In genomic region chr4:7716322-7716721, GRCh38 we compare ENCODE assay signal across 28 cellular contexts.
DNase-seq lines count a peak whose midpoint lies in the region; ATAC-seq, FAIRE-seq and TF ChIP-seq lines count a peak whose summit lies in the region.
"Had no signal": no experiment of that assay in that cellular context is flagged by ENCODE, and none has a peak within 500 bp of the region (broad histone marks: within the 10 kb centered on the region; RNA-seq: fewer than 3 reads in every experiment).

No MANE protein-coding gene starts in this region.

- DNase-seq in bronchial epithelial cell (ENCODE audit: low read depth) (no peak), suprapubic skin (ENCODE audit: low spot score in 2 of 2) (no peak), middle frontal gyrus (ENCODE audit: extremely low spot score, low spot score) (no peak)
- DNase-seq in activated CD4-positive, CD25-positive, alpha-beta regulatory T cell treated with anti-CD3 and anti-CD28 coated beads, Interleukin-2, amount 50 U/mL, for 72 hours: no peak
- DNase-seq: 8988T; ACHN; BE2C; C1 segment of cervical spinal cord; CD4-positive, alpha-beta memory T cell; CD4-positive, CD25-positive, alpha-beta regulatory T cell; CD8-positive, alpha-beta memory T cell; COR-L47; DMS 273 treated with DMSO at 0.1 percent for 48 hours; DMS153; DMS53; DMS79; DND-41; EL; GDM1 had no signal

- H3K4me2 ChIP-seq in BLaER1: peak overlapping the region; percentile 39
- H3K4me2 ChIP-seq in BLaER1 treated with 17β-estradiol and CSF1 and Interleukin-3, amounts not matched to agents 10 nM and 100 nM: peak overlapping the region; percentile 17 to 93 (median 37); a peak in 18 of 22 replicates
- peak overlapping the region; percentile 66 for H3K4me2 ChIP-seq in OCI-LY3 (ENCODE audit: low read length)

- H3K4me1 ChIP-seq in BLaER1: peaks cover 51% of the 10 kb centered on the region
- peaks cover 21 to 62% (median 38%) of the 10 kb centered on the region in 10 experiments for H3K4me1 ChIP-seq in BLaER1 treated with 17β-estradiol and CSF1 and Interleukin-3, amounts not matched to agents 10 nM and 100 nM
- peaks cover 25% of the 10 kb centered on the region for H3K4me1 ChIP-seq in OCI-LY3 (ENCODE audit: low read length)
- peaks cover 3% of the 10 kb centered on the region for H3K4me1 ChIP-seq in suprapubic skin
- H3K4me1 ChIP-seq: BE2C had no signal

- TF ChIP-seq POLR2A in suprapubic skin (IDR thresholded peaks at IDR 0.05): no peak

- WGBS in suprapubic skin: 75% methylated on average over 3 of the region's 3 CpGs

- TF ChIP-seq EP300 in suprapubic skin (IDR thresholded peaks at IDR 0.05): no peak

- no peak overlapping the region for H2AFZ ChIP-seq in OCI-LY3 (ENCODE audit: low read depth, low read length)

- FAIRE-seq in bronchial epithelial cell (lab: Jason Lieb, UNC): peak; percentile 58
- FAIRE-seq: A204.1, GM12878, GM12892, GM18507, GM19239 had no signal

- H3K9me3 ChIP-seq in BLaER1 (no peaks in the 10 kb centered on the region), OCI-LY3 (ENCODE audit: insufficient read depth, low read length) (no peaks in the 10 kb centered on the region), suprapubic skin (no peaks in the 10 kb centered on the region)
- H3K9me3 ChIP-seq in BLaER1 treated with 17β-estradiol and CSF1 and Interleukin-3, amounts not matched to agents 10 nM and 100 nM (replicated peaks in 1 of 11): peaks cover 0 to 6% (median 4%) of the 10 kb centered on the region in 11 experiments; a peak in 10 of 22 replicates
- H3K9me3 ChIP-seq: BE2C had no signal

- H3K9ac ChIP-seq in BLaER1 (no peak overlapping the region), OCI-LY3 (ENCODE audit: low read length) (no peak overlapping the region)
- no peak overlapping the region for H3K9ac ChIP-seq in BLaER1 treated with 17β-estradiol and CSF1 and Interleukin-3, amounts not matched to agents 10 nM and 100 nM

- peaks cover 8% of the 10 kb centered on the region; the same call in 1 of the 2 replicates for H3K36me3 ChIP-seq in BLaER1
- H3K36me3 ChIP-seq in BLaER1 treated with 17β-estradiol and CSF1 and Interleukin-3, amounts not matched to agents 10 nM and 100 nM: peaks cover 0 to 5% (median 0%) of the 10 kb centered on the region in 11 experiments; a peak in 3 of 22 replicates
- no peaks in the 10 kb centered on the region for H3K36me3 ChIP-seq in OCI-LY3 (replicated peaks; ENCODE audit: low read depth, low read length)
- H3K36me3 ChIP-seq in bronchial epithelial cell (ENCODE audit: control insufficient read depth, insufficient read depth, low read length): no peaks in the 10 kb centered on the region
- no peaks in the 10 kb centered on the region for H3K36me3 ChIP-seq in suprapubic skin
- H3K36me3 ChIP-seq: BE2C had no signal

- H4K20me1 ChIP-seq in BLaER1 (no peaks in the 10 kb centered on the region), OCI-LY3 (ENCODE audit: insufficient read depth, low read length) (no peaks in the 10 kb centered on the region; the same call in 1 of the 2 replicates)
- peaks cover 0 to 21% (median 0%) of the 10 kb centered on the region in 11 experiments; a peak in 3 of 22 replicates for H4K20me1 ChIP-seq in BLaER1 treated with 17β-estradiol and CSF1 and Interleukin-3, amounts not matched to agents 10 nM and 100 nM

- no peak overlapping the region for H3K27ac ChIP-seq in BLaER1
- no peak overlapping the region for H3K27ac ChIP-seq in BLaER1 treated with 17β-estradiol and CSF1 and Interleukin-3, amounts not matched to agents 10 nM and 100 nM
- H3K27ac ChIP-seq in OCI-LY3 (ENCODE audit: low read length): no peak overlapping the region; the same call in 1 of the 2 replicates
- H3K27ac ChIP-seq in suprapubic skin: no peak overlapping the region

- H3K4me3 ChIP-seq in BLaER1 (no peak overlapping the region), OCI-LY3 (ENCODE audit: low read length) (peak overlapping the region; percentile 20; the same call in 1 of the 2 replicates), bronchial epithelial cell (ENCODE audit: low read depth, low read length) (no peak overlapping the region), suprapubic skin (no peak overlapping the region)
- H3K4me3 ChIP-seq in BLaER1 treated with 17β-estradiol and CSF1 and Interleukin-3, amounts not matched to agents 10 nM and 100 nM: no peak overlapping the region
- H3K4me3 ChIP-seq: GM12878 had no signal

- ATAC-seq in GM18519 (IDR thresholded peaks at IDR 0.05; ENCODE audit: low FRiP score, unreplicated experiment): no peak
- ATAC-seq: GM12878 had no signal

- no peaks in the 10 kb centered on the region for H3K27me3 ChIP-seq in BLaER1
- no peaks in the 10 kb centered on the region for H3K27me3 ChIP-seq in BLaER1 treated with 17β-estradiol and CSF1 and Interleukin-3, amounts not matched to agents 10 nM and 100 nM
- peaks cover 10% of the 10 kb centered on the region; the same call in 1 of the 2 replicates for H3K27me3 ChIP-seq in OCI-LY3 (ENCODE audit: low read depth, low read length)
- H3K27me3 ChIP-seq in bronchial epithelial cell (ENCODE audit: control insufficient read depth, insufficient read depth, low read length): peaks cover 4% of the 10 kb centered on the region
- H3K27me3 ChIP-seq in suprapubic skin: no peaks in the 10 kb centered on the region
- H3K27me3 ChIP-seq: BE2C had no signal

- no peak for TF ChIP-seq CTCF in OCI-LY3 (IDR thresholded peaks at IDR 0.05; ENCODE audit: low read depth, low read length)
- no peak for TF ChIP-seq CTCF in bronchial epithelial cell (IDR thresholded peaks at IDR 0.05; ENCODE audit: insufficient read depth, low read length, severe bottlenecking)
- TF ChIP-seq CTCF in suprapubic skin (IDR thresholded peaks at IDR 0.05): no peak

- no peaks in the 10 kb centered on the region for H3K79me2 ChIP-seq in OCI-LY3 (ENCODE audit: low read length)
